In the genomic region with DNA sequence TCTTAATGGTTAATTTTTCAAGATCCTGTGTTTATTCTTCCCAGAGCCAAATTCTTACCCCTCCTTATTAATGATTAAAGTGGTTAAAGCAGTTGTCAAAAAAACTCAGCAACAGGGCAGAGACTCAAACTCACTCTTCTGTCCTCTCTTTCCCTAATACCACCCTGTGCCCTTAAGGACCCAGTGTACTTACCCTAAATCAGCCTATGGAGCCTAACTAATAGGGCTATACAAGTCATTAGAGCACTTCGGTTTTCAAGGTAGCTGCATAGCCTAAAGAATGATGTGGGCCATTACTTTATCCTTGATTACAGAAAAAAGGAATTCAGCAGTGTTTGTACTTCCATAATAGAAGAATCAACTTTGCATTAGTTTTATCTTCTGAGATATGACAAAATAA, we compare ENCODE assay signal across 26 cellular contexts.
"Had no signal": no experiment of that assay in that cellular context is flagged by ENCODE, and none has a peak within 500 bp of the region (broad histone marks: within the 10 kb centered on the region; RNA-seq: fewer than 3 reads in every experiment).

No MANE protein-coding gene starts in this region.

- H3K9me3 ChIP-seq: colonic mucosa, esophagus muscularis mucosa, gastrocnemius medialis, gastroesophageal sphincter, heart left ventricle had no signal

- H3K27me3 Mint-ChIP-seq: dendritic cell treated with granulocyte-macrophage colony-stimulating factor and Interleukin-4, amounts not matched to agents 40 ng/mL and 50 ng/mL, for 4 days; effector memory CD8-positive, alpha-beta T cell had no signal

- H3K27ac Mint-ChIP-seq: dendritic cell treated with granulocyte-macrophage colony-stimulating factor and Interleukin-4, amounts not matched to agents 40 ng/mL and 50 ng/mL, for 4 days; effector memory CD8-positive, alpha-beta T cell; endodermal cell had no signal

- H3K27me3 ChIP-seq: colonic mucosa, dorsolateral prefrontal cortex, esophagus muscularis mucosa, esophagus squamous epithelium, foreskin keratinocyte, gastrocnemius medialis, gastroesophageal sphincter, heart left ventricle, heart right ventricle had no signal

- H3K27ac ChIP-seq: colonic mucosa, coronary artery, dorsolateral prefrontal cortex, epithelial cell of prostate, esophagus muscularis mucosa, esophagus squamous epithelium, foreskin keratinocyte, gastrocnemius medialis, gastroesophageal sphincter, heart left ventricle, heart right ventricle had no signal

- FAIRE-seq: colon, endothelial cell of umbilical vein had no signal

- H3K4me1 ChIP-seq: colonic mucosa, esophagus muscularis mucosa, esophagus squamous epithelium, foreskin keratinocyte, gastrocnemius medialis, gastroesophageal sphincter, heart left ventricle, heart right ventricle had no signal

- H3K36me3 ChIP-seq: colonic mucosa, esophagus muscularis mucosa, esophagus squamous epithelium, gastrocnemius medialis, gastroesophageal sphincter, heart left ventricle, heart right ventricle had no signal

- H3K4me3 ChIP-seq: colonic mucosa, coronary artery, dorsolateral prefrontal cortex, esophagus muscularis mucosa, esophagus squamous epithelium, gastrocnemius medialis, gastroesophageal sphincter, heart left ventricle, heart right ventricle had no signal

- H3K4me3 Mint-ChIP-seq: dendritic cell treated with granulocyte-macrophage colony-stimulating factor and Interleukin-4, amounts not matched to agents 40 ng/mL and 50 ng/mL, for 4 days; effector memory CD8-positive, alpha-beta T cell; endodermal cell had no signal

- DNase-seq: colonic mucosa; cortex of kidney; dorsolateral prefrontal cortex; effector CD4-positive, alpha-beta T cell; effector CD8-positive, alpha-beta T cell; effector memory CD4-positive, alpha-beta T cell; effector memory CD8-positive, alpha-beta T cell; endodermal cell; erythroblast; esophagus squamous epithelium; foreskin fibroblast; foreskin keratinocyte; foreskin melanocyte; gastrocnemius medialis; glutamatergic neuron; head of caudate nucleus; heart left ventricle; heart right ventricle had no signal

- ATAC-seq: effector memory CD8-positive, alpha-beta T cell; esophagus mucosa; foreskin keratinocyte; gastrocnemius medialis; gastroesophageal sphincter; heart left ventricle; heart right ventricle had no signal

- H3K9me3 Mint-ChIP-seq: endodermal cell had no signal
